In the genomic region with DNA sequence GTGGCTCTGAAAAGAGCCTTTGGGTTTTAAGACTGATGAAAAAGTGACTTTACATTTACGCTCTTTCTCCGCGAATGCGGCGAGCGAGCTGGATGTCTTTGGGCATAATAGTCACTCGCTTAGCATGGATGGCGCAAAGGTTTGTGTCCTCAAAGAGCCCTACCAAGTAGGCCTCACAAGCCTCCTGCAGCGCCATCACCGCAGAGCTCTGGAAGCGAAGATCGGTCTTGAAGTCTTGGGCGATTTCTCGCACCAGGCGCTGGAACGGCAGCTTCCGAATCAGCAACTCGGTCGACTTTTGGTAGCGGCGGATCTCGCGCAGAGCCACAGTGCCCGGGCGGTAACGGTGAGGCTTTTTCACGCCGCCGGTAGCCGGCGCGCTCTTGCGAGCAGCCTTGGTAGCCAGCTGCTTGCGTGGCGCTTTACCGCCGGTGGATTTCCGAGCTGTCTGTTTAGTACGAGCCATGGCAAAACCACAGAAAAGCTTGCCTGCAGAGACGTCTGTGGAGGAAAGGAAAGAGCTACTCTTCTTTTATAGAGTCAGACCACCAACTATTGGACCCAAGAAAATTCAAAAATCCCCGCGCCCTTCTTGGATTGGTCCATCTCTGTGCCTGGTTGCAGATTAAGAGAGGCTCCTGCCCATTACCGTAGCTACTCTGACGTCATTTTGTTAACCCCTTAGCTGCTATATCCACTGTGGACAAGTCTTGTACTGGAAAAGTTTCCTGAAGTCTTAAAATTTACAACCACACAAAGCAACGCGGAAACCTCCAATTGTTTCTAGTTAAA, we compare ENCODE assay signal across 8 cellular contexts. TPM values are rescaled to one million over a fixed set of nuclear protein-coding genes. Genes with fewer than 3 reads are reported as not detected.
DNase-seq lines count a peak whose midpoint lies in the region; ATAC-seq, FAIRE-seq and TF ChIP-seq lines count a peak whose summit lies in the region.

No MANE protein-coding gene starts in this region.

- no peaks in the 10 kb centered on the region for H3K27me3 ChIP-seq in adipocyte (replicated peaks; ENCODE audit: control insufficient read depth, insufficient read depth, low read length)
- H3K27me3 ChIP-seq in cardiac muscle cell, result no peaks in the 10 kb centered on the region
- H3K27me3 ChIP-seq in pancreas, result no peaks in the 10 kb centered on the region

- H3K4me3 ChIP-seq in GM12875 (ENCODE audit: low read depth, low read length) (peak overlapping the region; percentile 57), adipocyte (ENCODE audit: low read length) (peak overlapping the region; percentile 84), cardiac muscle cell (peak overlapping the region; percentile 47), pancreas (peak overlapping the region; percentile 9 to 49 (median 32))

- WGBS in pancreas, 2 donors, result 4 to 5% methylated on average over 46 of the region's 46 CpGs

- H3K9me3 ChIP-seq in adipocyte (ENCODE audit: control insufficient read depth, low read length) (no peaks in the 10 kb centered on the region), cardiac muscle cell (ENCODE audit: low read depth) (no peaks in the 10 kb centered on the region), pancreas (no peaks in the 10 kb centered on the region)

- TF ChIP-seq CTCF in GM12875 (IDR thresholded peaks at IDR 0.05; ENCODE audit: borderline replicate concordance, insufficient read depth, low read depth, low read length), result peak; percentile 10; the same call in 1 of the 2 replicates
- peak; percentile 32 for TF ChIP-seq CTCF in cardiac muscle cell (IDR thresholded peaks at IDR 0.05; ENCODE audit: low read depth, low read length)
- TF ChIP-seq CTCF in pancreas (IDR thresholded peaks at IDR 0.05), result no peak

- FAIRE-seq in pancreas (lab: Jason Lieb, UNC), result peak; percentile 47

- H3K36me3 ChIP-seq in adipocyte (ENCODE audit: control insufficient read depth, insufficient read depth, low read length, severe bottlenecking) (no peaks in the 10 kb centered on the region), cardiac muscle cell (no peaks in the 10 kb centered on the region), pancreas (no peaks in the 10 kb centered on the region)

- DNase-seq in NCI-H1105 treated with DMSO at 0.1 percent for 48 hours (lab: John Stamatoyannopoulos, UW) (peak; percentile 99), SKM-1 treated with dmso at 0.1 percent for 144 hours (lab: John Stamatoyannopoulos, UW; ENCODE audit: unreplicated experiment) (peak; percentile 97), adipocyte (ENCODE audit: low read depth) (peak; percentile 97), cardiac muscle cell (ENCODE audit: low read depth in 1 of 2, low spot score in 1 of 2) (peak; percentile 97), pancreas (peak; percentile 42 to 89 (median 72)), NCI-H1694 (lab: John Stamatoyannopoulos, UW) (no peak)

- peaks cover 20% of the 10 kb centered on the region for H3K4me1 ChIP-seq in adipocyte (ENCODE audit: control insufficient read depth, insufficient read depth, low read length)
- peaks cover 17% of the 10 kb centered on the region for H3K4me1 ChIP-seq in cardiac muscle cell (ENCODE audit: low read depth)
- H3K4me1 ChIP-seq in pancreas, result peaks cover 0 to 9% (median 4%) of the 10 kb centered on the region in 3 donors

- intact Hi-C loops in pancreas (cut with DNase I), result no loop called here

- H3K9ac ChIP-seq in adipocyte (ENCODE audit: low read length), result peak overlapping the region; percentile 83

- peak; percentile 45 for ATAC-seq in HG02763 (IDR thresholded peaks at IDR 0.05; ENCODE audit: unreplicated experiment)
- ATAC-seq in pancreas, result peak; percentile 73 to 86 (median 78)

- H3K27ac ChIP-seq in cardiac muscle cell, result peak overlapping the region; percentile 93
- peak overlapping the region in 3 of 4 donors; percentile 7 to 89 (median 87) for H3K27ac ChIP-seq in pancreas

RNA-seq across cellular contexts. Expression of a gene that starts 55.4 kb away (rescaled TPM):
- total RNA-seq in cardiac muscle cell (0.66 and 0.99 TPM in 2 replicates), pancreas (10 to 100 TPM in 1 of 6 donors, 1 to 10 TPM in 5; 3.1 to 10.2 (median 3.8) TPM)
- polyA plus RNA-seq in cardiac muscle cell (0.28 and 1.3 TPM in 2 replicates), pancreas (1 to 10 TPM; 3.4 to 3.9 TPM)

Comparison
In these comparisons a context has a peak if more than half of its experiments do, and no peak if none do; other contexts are left out.
1. H3K4me3 ChIP-seq: peak in every context shown above with its lines; median percentile 84 in adipocyte; 57 in GM12875; 47 in cardiac muscle cell; 32 in pancreas.
2. CTCF ChIP-seq: peak in GM12875 (single experiment) and cardiac muscle cell (single experiment); none in pancreas (0 of 4).